12 cellular contexts compared by ENCODE assay signal in the genomic region with DNA sequence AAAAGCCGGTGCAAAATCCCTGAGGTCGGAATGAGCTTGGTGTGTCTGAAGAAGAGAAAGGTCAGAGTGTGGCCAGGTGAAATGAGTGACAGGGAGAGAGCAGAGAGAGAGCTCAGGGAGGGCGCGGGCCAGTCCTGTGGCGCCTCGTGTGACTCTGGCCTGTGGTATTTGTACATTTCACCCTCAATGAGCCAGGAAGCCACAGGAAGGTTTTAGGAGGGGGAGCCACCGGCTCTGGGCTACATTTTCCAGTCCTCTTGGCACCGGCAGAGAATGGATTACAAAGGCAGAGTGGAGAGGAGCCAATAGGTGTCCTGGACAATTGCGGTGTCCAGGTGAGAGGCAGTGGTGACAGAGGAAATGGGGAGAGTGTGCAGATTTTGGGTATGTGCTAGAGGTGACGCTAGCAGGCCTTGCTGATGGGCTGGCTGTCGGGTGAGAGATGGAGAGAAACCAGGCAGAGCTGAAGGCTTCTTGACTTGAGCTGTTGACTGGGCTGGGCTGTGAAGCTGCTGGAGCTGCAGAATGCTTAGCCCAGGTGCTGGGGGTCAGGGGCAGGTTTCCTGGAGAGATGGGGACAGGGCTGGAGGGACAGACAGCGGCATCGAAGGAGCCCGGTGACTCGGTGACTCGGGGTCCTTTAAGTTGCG. TPM values are rescaled to one million over a fixed set of nuclear protein-coding genes. Genes with fewer than 3 reads are reported as not detected.
DNase-seq lines count a peak whose midpoint lies in the region; ATAC-seq, FAIRE-seq and TF ChIP-seq lines count a peak whose summit lies in the region.
"Had no signal": no experiment of that assay in that cellular context is flagged by ENCODE, and none has a peak within 500 bp of the region (broad histone marks: within the 10 kb centered on the region; RNA-seq: fewer than 3 reads in every experiment).

No MANE protein-coding gene starts in this region.

- H3K4me3 Mint-ChIP-seq in natural killer cell, result peak overlapping the region; percentile 54
- H3K4me3 Mint-ChIP-seq: activated CD4-positive, alpha-beta T cell treated with anti-CD3 and anti-CD28 coated beads, Interleukin-2, amount 10 ng/mL, durations not matched to agents 24 days and 14 days had no signal

- no peaks in the 10 kb centered on the region for H3K36me3 Mint-ChIP-seq in natural killer cell

- peak in 2 of 3 donors; percentile 34 to 56 for ATAC-seq in natural killer cell
- ATAC-seq: GM12878 had no signal

- peaks cover 48 to 69% of the 10 kb centered on the region in 2 donors for H3K4me1 Mint-ChIP-seq in natural killer cell
- H3K4me1 Mint-ChIP-seq: activated CD4-positive, alpha-beta T cell treated with anti-CD3 and anti-CD28 coated beads, Interleukin-2, amount 10 ng/mL, durations not matched to agents 24 days and 14 days had no signal

- no peaks in the 10 kb centered on the region for H3K9me3 Mint-ChIP-seq in natural killer cell
- H3K9me3 Mint-ChIP-seq: activated CD4-positive, alpha-beta T cell treated with anti-CD3 and anti-CD28 coated beads, Interleukin-2, amount 10 ng/mL, durations not matched to agents 24 days and 14 days had no signal

- H3K27ac Mint-ChIP-seq in natural killer cell, result peak overlapping the region; percentile 47 to 73
- H3K27ac Mint-ChIP-seq: activated CD4-positive, alpha-beta T cell treated with anti-CD3 and anti-CD28 coated beads, Interleukin-2, amount 10 ng/mL, durations not matched to agents 24 days and 14 days had no signal

- intact Hi-C loops in natural killer cell (cut with micrococcal nuclease), result loop anchor here (5.0 kb wide), 1 partner anchor 38 kb away; the partner anchor contains the start of gene COL13A1

- FAIRE-seq in RCC 7860 (lab: Jason Lieb, UNC), result peak; percentile 82
- FAIRE-seq: GM12878 had no signal

- DNase-seq in ELR (ENCODE audit: low read depth) (peak; percentile 91), RCC 7860 (ENCODE audit: low spot score) (peak; percentile 81), dermis microvascular lymphatic vessel endothelial cell (ENCODE audit: low read depth in 2 of 2) (peak; percentile 69 to 82), natural killer cell (no peak), NCI-H146 (lab: John Stamatoyannopoulos, UW) (no peak), GDM1 (lab: John Stamatoyannopoulos, UW) (no peak), inferior parietal cortex (ENCODE audit: extremely low spot score) (no peak), NCI-H1105 treated with DMSO at 0.1 percent for 48 hours (lab: John Stamatoyannopoulos, UW) (no peak)
- DNase-seq: activated CD4-positive, alpha-beta T cell treated with anti-CD3 and anti-CD28 coated beads, Interleukin-2, amount 10 ng/mL, durations not matched to agents 24 days and 14 days; activated naive CD4-positive, alpha-beta T cell; SHP77 treated with DMSO at 0.1 percent for 48 hours had no signal

- no peaks in the 10 kb centered on the region for H3K27me3 Mint-ChIP-seq in natural killer cell (ENCODE audit: low read depth in 2 of 2)

- TF ChIP-seq CTCF in natural killer cell (IDR thresholded peaks at IDR 0.05), result no peak

RNA-seq across cellular contexts. Expression of gene COL13A1, which starts 38.1 kb away (rescaled TPM):
- total RNA-seq in dermis microvascular lymphatic vessel endothelial cell (0.76 and 4.7 TPM in 2 replicates), natural killer cell (10 to 100 TPM in 2 of 3 donors, 1 to 10 TPM in 1; 5.2 to 22.0 (median 10.3) TPM)
- total RNA-seq: activated CD4-positive, alpha-beta T cell treated with anti-CD3 and anti-CD28 coated beads, Interleukin-2, amount 10 ng/mL, durations not matched to agents 24 days and 14 days; GM12878 had no signal

Comparison
In these comparisons a context has a peak if more than half of its experiments do, and no peak if none do; other contexts are left out.
1. DNase-seq: peak in ELR (single experiment), RCC 7860 (single experiment) and dermis microvascular lymphatic vessel endothelial cell (2 of 2); none in natural killer cell (single experiment), NCI-H146 (single experiment), GDM1 (single experiment), inferior parietal cortex (single experiment) and NCI-H1105 treated with DMSO at 0.1 percent for 48 hours (single experiment).